Comparison of ENCODE assay signal across 2 cellular contexts in the genomic region with DNA sequence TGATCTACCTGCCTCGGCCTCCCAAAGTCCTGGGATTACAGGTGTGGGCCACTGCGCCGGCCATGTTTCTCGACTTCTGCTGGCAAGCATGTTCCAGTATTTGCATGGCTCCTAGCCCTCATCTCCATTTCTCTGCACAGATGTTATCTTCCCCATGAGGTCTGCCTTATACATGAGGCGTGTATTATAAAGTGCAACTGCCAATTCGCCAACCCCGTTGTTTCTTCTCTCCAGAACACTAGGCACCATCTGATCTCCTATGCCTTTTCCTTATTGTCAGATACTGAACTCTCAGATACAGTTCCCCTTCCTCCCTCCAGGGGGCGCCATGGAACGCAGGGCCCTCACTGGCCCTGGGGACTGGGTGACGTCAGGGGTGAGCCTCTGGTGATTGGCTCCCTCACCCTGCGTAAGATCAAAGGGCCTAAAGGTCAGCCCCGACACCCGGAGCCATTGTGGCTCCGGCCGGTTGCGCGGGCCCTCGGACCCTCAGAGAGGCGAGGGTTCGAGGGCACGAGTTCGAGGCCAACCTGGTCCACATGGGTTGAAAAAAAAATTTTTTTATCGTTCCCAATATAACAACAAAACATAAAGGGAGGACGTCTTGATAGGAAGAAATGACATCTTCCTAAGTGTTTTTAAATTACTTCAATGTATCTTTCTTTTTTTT.
A peak's percentile ranks its signal among the peaks of the same experiment; 100 is the strongest.
TF ChIP-seq lines count a peak whose summit lies in the region.
"Not testable (repeated sequence)": the region's sequence is repeated elsewhere in the genome, so short reads cannot be mapped to it uniquely, and the experiment has no call there.

No MANE protein-coding gene starts in this region.

TF ChIP-seq in WTC11, 78 proteins besides CTCF, POLR2A, EP300 and RAD21:
- TF ChIP-seq GTF2I (CRISPR knock-in tag; conservative IDR thresholded peaks at IDR 0.05): 0 out of 2 replicates have a peak, but pooled peaks have one; percentile 22

TF ChIP-seq in HepG2, 621 proteins besides CTCF, POLR2A, EP300 and RAD21:
- TF ChIP-seq NFYC (CRISPR knock-in tag; IDR thresholded peaks at IDR 0.05) (peak; percentile 64), NFYB (CRISPR knock-in tag; IDR thresholded peaks at IDR 0.05) (peak; percentile 59), CREB1 (IDR thresholded peaks at IDR 0.05) (peak; percentile 52; the same call in 1 of the 2 replicates)
- TF ChIP-seq CREB1 (CRISPR knock-in tag; IDR thresholded peaks at IDR 0.05): not testable (repeated sequence)
